Comparison of ENCODE assay signal across 8 cellular contexts in the genomic region with DNA sequence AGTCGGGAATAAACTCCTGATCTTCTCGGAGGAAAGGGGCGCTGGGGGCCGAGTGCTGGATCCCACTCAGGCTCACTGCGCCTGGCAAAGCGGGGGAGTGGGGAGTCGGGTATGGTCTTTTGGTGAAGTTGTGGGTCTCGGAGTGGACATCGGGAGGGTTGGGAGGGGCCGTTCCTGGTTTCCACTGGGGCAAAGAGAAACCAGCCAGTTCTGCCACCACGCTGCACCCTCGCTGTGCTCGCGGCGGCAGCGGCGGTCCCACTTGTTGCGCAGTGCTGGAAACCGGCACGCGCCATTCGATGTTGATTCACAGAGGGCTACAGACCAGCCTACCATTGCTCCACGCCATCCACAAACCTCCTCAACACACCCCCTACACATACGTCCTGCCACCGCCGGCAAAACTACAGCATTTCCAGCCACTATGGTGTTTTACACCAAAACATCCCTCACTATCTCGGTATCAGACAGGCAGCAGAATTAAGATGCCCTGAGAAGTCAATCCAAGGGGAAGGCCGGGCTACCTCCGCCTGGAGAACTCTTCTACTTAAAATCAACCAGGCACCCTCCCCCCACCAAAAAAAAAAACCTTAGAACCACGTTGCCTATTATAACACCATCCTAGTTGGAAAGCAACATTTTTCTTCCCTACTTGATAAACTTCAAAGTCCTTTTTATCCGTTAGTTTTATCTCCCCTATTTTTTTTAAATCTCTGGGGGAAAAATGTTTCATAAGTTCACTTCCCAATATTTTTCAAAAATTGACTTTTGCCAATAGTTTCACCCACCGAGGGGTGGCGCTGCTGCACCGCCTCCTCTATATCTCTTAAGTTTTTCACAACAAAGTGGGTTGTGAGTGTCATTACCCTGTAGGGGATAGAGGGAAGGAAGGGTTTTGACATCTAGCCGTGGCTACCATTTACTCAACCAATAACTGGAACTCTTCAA. TPM values are rescaled to one million over a fixed set of nuclear protein-coding genes. Genes with fewer than 3 reads are reported as not detected.
DNase-seq lines count a peak whose midpoint lies in the region; FAIRE-seq and TF ChIP-seq lines count a peak whose summit lies in the region.

No MANE protein-coding gene starts in this region.

- peak; percentile 66 for TF ChIP-seq CTCF in GM12865 (IDR thresholded peaks at IDR 0.05; ENCODE audit: insufficient read depth, low read depth, low read length, missing control alignments)
- peak; percentile 71 for TF ChIP-seq CTCF in WI38 (IDR thresholded peaks at IDR 0.05; ENCODE audit: low read depth, low read length)
- peak; percentile 80 for TF ChIP-seq CTCF in kidney epithelial cell (IDR thresholded peaks at IDR 0.05; ENCODE audit: insufficient read depth, low read length, poor library complexity, severe bottlenecking)

- H3K4me3 ChIP-seq in GM12865 (ENCODE audit: low read depth, low read length), result peak overlapping the region; percentile 29; the same call in 1 of the 2 replicates
- peak overlapping the region; percentile 58 for H3K4me3 ChIP-seq in WI38 (ENCODE audit: low read depth, low read length)
- peak overlapping the region; percentile 39 for H3K4me3 ChIP-seq in kidney epithelial cell (ENCODE audit: low read depth, low read length)

- peak; percentile 58 for DNase-seq in GM12865 (ENCODE audit: low read depth)
- peak; percentile 78 for DNase-seq in NCI-H2107 (lab: John Stamatoyannopoulos, UW)
- peak; percentile 68 for DNase-seq in central memory CD4-positive, alpha-beta T cell
- DNase-seq in kidney epithelial cell (ENCODE audit: low read depth), result no peak
- DNase-seq in stimulated activated CD4-positive, alpha-beta T cell treated with anti-CD3 and anti-CD28 coated beads, Interleukin-12 subunit alpha, Interleukin-12 subunit beta, amount 100 ng/mL, for 4 hours, result peak; percentile 76
- no peak for DNase-seq in frontal cortex (ENCODE audit: low spot score in 2 of 2)
- no peak for DNase-seq in hepatic stellate cell (ENCODE audit: low spot score)

- no peaks in the 10 kb centered on the region for H3K27me3 ChIP-seq in kidney epithelial cell (ENCODE audit: control insufficient read depth, insufficient read depth, low read length)

- no peaks in the 10 kb centered on the region for H3K36me3 ChIP-seq in kidney epithelial cell (ENCODE audit: control insufficient read depth, insufficient read depth, low read length)

- FAIRE-seq in frontal cortex (lab: Jason Lieb, UNC), result no peak

RNA-seq across cellular contexts. Expression of gene BCL6, which starts 3.6 kb away (rescaled TPM):
- total RNA-seq in kidney epithelial cell (5.8 and 8.9 TPM in 2 replicates), frontal cortex (16.7 TPM)

RNA-seq across cellular contexts. Expression of gene RTP2, which starts 39.3 kb away (rescaled TPM):
- total RNA-seq in kidney epithelial cell (not detected in 2 replicates), frontal cortex (not detected)

Comparison
In these comparisons a context has a peak if more than half of its experiments do, and no peak if none do; other contexts are left out.
1. DNase-seq: peak in GM12865 (single experiment), NCI-H2107 (single experiment), central memory CD4-positive, alpha-beta T cell (single experiment) and stimulated activated CD4-positive, alpha-beta T cell treated with anti-CD3 and anti-CD28 coated beads, Interleukin-12 subunit alpha, Interleukin-12 subunit beta, amount 100 ng/mL, for 4 hours (single experiment); none in kidney epithelial cell (single experiment), frontal cortex (0 of 2) and hepatic stellate cell (single experiment).
2. Peak in every context shown above with its lines, with median percentiles within 50 percentile points of each other: H3K4me3 ChIP-seq and CTCF ChIP-seq.